Comparison of ENCODE assay signal across 8 cellular contexts in genomic region chr1:154326546-154327465, GRCh38. TPM values are rescaled to one million over a fixed set of nuclear protein-coding genes. Genes with fewer than 3 reads are reported as not detected.
DNase-seq lines count a peak whose midpoint lies in the region; ATAC-seq, FAIRE-seq and TF ChIP-seq lines count a peak whose summit lies in the region.

No MANE protein-coding gene starts in this region.

- no peak for TF ChIP-seq EP300 in H1 (IDR thresholded peaks at IDR 0.05; ENCODE audit: borderline replicate concordance in 1 of 2, low read depth in 2 of 2, low read length in 2 of 2)

- POLR2A ChIA-PET in H1 (lab: Charles Lee; ENCODE audit: partially characterized antibody): interaction anchor here (0.9 to 2.9 kb wide), 7 partner anchors 8 to 224 kb away, joined by 3 to 11 read pairs (median 4); partner anchors contain the start of gene HAX1

- no peak overlapping the region for H2BK20ac ChIP-seq in H1 (ENCODE audit: low read length)

- DNase-seq in GM12865 (ENCODE audit: low read depth) (no peak), Peyer's patch (peak in 1 of 3 donors; percentile 64), H1 (ENCODE audit: low read depth in 1 of 2, low spot score in 2 of 2) (no peak), natural killer cell (no peak), GM19240 (ENCODE audit: insufficient read length, low spot score) (no peak), HuH-7 (ENCODE audit: low spot score) (no peak), left colon (no peak)

- peak overlapping the region; percentile 19 for H2BK5ac ChIP-seq in H1 (ENCODE audit: low read depth, low read length)

- H2AFZ ChIP-seq in H1 (ENCODE audit: low read length): no peak overlapping the region

- no peak for TF ChIP-seq RAD21 in H1 (IDR thresholded peaks at IDR 0.05 in 1 of 2, conservative IDR thresholded peaks at IDR 0.05 in 1 of 2; ENCODE audit: low read depth in 2 of 2, low read length in 2 of 2)

- H3K36me3 ChIP-seq in Peyer's patch (peaks cover 0 to 12% (median 0%) of the 10 kb centered on the region in 3 donors), H1 (ENCODE audit: control insufficient read depth in 2 of 4, insufficient read depth in 4 of 4, low read length in 3 of 4) (peaks cover 6 to 16% (median 10%) of the 10 kb centered on the region in 4 experiments; a peak in 6 of 8 replicates)

- H3K27me3 Mint-ChIP-seq in natural killer cell (ENCODE audit: low read depth in 2 of 2): peaks cover 0 to 4% of the 10 kb centered on the region in 2 donors

- H2BK15ac ChIP-seq in H1 (ENCODE audit: low read length): peak overlapping the region; percentile 65

- peak overlapping the region; percentile 86 to 88 for H3K4me2 ChIP-seq in H1 (ENCODE audit: insufficient read depth in 1 of 2, low read depth in 2 of 2, low read length in 2 of 2)

- no peak for ATAC-seq in natural killer cell
- ATAC-seq in HG03025 (IDR thresholded peaks at IDR 0.05; ENCODE audit: low FRiP score, unreplicated experiment): no peak
- no peak for ATAC-seq in left colon

- H2BK120ac ChIP-seq in H1 (replicated peaks; ENCODE audit: low read depth, low read length): no peak overlapping the region

- H2BK12ac ChIP-seq in H1 (ENCODE audit: low read depth, low read length): 0 out of 2 replicates have a peak overlapping the region, but pooled peaks have one; percentile 35

- 74% methylated on average over 5 of the region's 6 CpGs; no CpG with 5 or more reads in 1 of the 2 experiments for WGBS in H1 (ENCODE audit: extremely low coverage in 1 of 2, insufficient coverage in 1 of 2, insufficient read length in 1 of 2, insufficient replicate concordance in 2 of 2, low coverage in 1 of 2, low lambda C conversion rate in 2 of 2, missing lambda C conversion rate in 1 of 2), 2 experiments

- no peak overlapping the region for H4K5ac ChIP-seq in H1 (ENCODE audit: insufficient read length, low read depth, low read length)

- no peak overlapping the region for H3K14ac ChIP-seq in H1 (ENCODE audit: insufficient read length)

- H3K4me1 ChIP-seq in Peyer's patch: peaks cover 6 to 29% (median 22%) of the 10 kb centered on the region in 4 donors
- peaks cover 23 to 25% (median 24%) of the 10 kb centered on the region in 4 experiments for H3K4me1 ChIP-seq in H1 (replicated peaks in 1 of 4; ENCODE audit: control insufficient read depth in 3 of 4, insufficient read depth in 4 of 4, low read length in 3 of 4)

- CTCF ChIA-PET in H1 (lab: Charles Lee; ENCODE audit: partially characterized antibody): interaction anchor here (0.8 to 21.7 kb wide), 21 partner anchors 12 to 153 kb away, joined by 3 to 507 read pairs (median 4); partner anchors contain the start of gene HAX1

- peak overlapping the region; percentile 83 to 92 (median 88) for H3K27ac ChIP-seq in Peyer's patch
- peak overlapping the region; percentile 20; the same call in 1 of the 2 replicates for H3K27ac ChIP-seq in H1 (ENCODE audit: low read depth, low read length)

- no peak for TF ChIP-seq CTCF in GM12865 (IDR thresholded peaks at IDR 0.05; ENCODE audit: insufficient read depth, low read depth, low read length, missing control alignments)
- peak in 1 of 6 experiments; percentile 0 for TF ChIP-seq CTCF in Peyer's patch (IDR thresholded peaks at IDR 0.05)
- no peak for TF ChIP-seq CTCF in H1 (IDR thresholded peaks at IDR 0.05; ENCODE audit: control extremely low read depth in 1 of 3, insufficient read depth in 1 of 3, low read depth in 1 of 3, low read length in 3 of 3)
- TF ChIP-seq CTCF in natural killer cell (IDR thresholded peaks at IDR 0.05): peak; percentile 2

- peak overlapping the region; percentile 83 to 91 for H3K27ac Mint-ChIP-seq in natural killer cell

- peak overlapping the region in 3 of 4 experiments; percentile 54 to 58 (median 57); a peak in 4 of 7 replicates for H3K9ac ChIP-seq in H1 (replicated peaks in 1 of 4; ENCODE audit: extremely low read depth in 1 of 4, low read depth in 3 of 4, low read length in 3 of 4)

- H4K91ac ChIP-seq in H1 (replicated peaks; ENCODE audit: insufficient read length, low read length): no peak overlapping the region

- peaks cover 0 to 18% of the 10 kb centered on the region in 2 experiments; a peak in 2 of 4 replicates for H3K79me2 ChIP-seq in H1 (ENCODE audit: control insufficient read depth in 1 of 2, insufficient read depth in 2 of 2, low read length in 2 of 2)

- no peak overlapping the region for H4K8ac ChIP-seq in H1 (ENCODE audit: extremely low read depth, insufficient read depth, low read length)

- H2AK5ac ChIP-seq in H1 (ENCODE audit: low read depth, low read length): peak overlapping the region; percentile 87

- no peaks in the 10 kb centered on the region for H3K9me3 ChIP-seq in Peyer's patch
- H3K9me3 ChIP-seq in H1 (ENCODE audit: insufficient read depth in 2 of 2, low read depth in 1 of 2, low read length in 1 of 2): no peaks in the 10 kb centered on the region

- peaks cover 43 to 60% of the 10 kb centered on the region in 2 donors for H3K4me1 Mint-ChIP-seq in natural killer cell

- H3K4ac ChIP-seq in H1 (replicated peaks; ENCODE audit: insufficient read length, low read depth, low read length): no peak overlapping the region

- no peaks in the 10 kb centered on the region for H3K9me3 Mint-ChIP-seq in natural killer cell

- peak overlapping the region; percentile 74 for H3K4me3 ChIP-seq in GM12865 (ENCODE audit: low read depth, low read length)
- peak overlapping the region; percentile 54 to 91 (median 67) for H3K4me3 ChIP-seq in Peyer's patch
- peak overlapping the region; percentile 66 to 89 (median 78); a peak in 6 of 8 replicates for H3K4me3 ChIP-seq in H1 (ENCODE audit: extremely low read depth in 1 of 4, insufficient read depth in 2 of 4, low read depth in 3 of 4, low read length in 4 of 4)

- H3K18ac ChIP-seq in H1 (ENCODE audit: extremely low read depth, low read length): no peak overlapping the region

- H3K36me3 Mint-ChIP-seq in natural killer cell: peaks cover 3% of the 10 kb centered on the region

- peak overlapping the region; percentile 95 for H3K4me3 Mint-ChIP-seq in natural killer cell

- peaks cover 22% of the 10 kb centered on the region for H3K23me2 ChIP-seq in H1 (ENCODE audit: low read depth, low read length)

- H3K23ac ChIP-seq in H1 (ENCODE audit: insufficient read length): no peak overlapping the region

- intact Hi-C loops in natural killer cell (cut with micrococcal nuclease) (no loop called here), left colon (cut with DNase I, micrococcal nuclease) (no loop called here)

- H3K56ac ChIP-seq in H1 (replicated peaks; ENCODE audit: insufficient read length, low read depth, low read length): no peak overlapping the region

- FAIRE-seq in H1 (lab: Jason Lieb, UNC): no peak

- TF ChIP-seq POLR2A in Peyer's patch (IDR thresholded peaks at IDR 0.05) (no peak), H1 (IDR thresholded peaks at IDR 0.05; ENCODE audit: control extremely low read depth in 1 of 2, low read depth in 2 of 2, low read length in 2 of 2) (no peak)

- peaks cover 5 to 11% of the 10 kb centered on the region in 2 experiments for H4K20me1 ChIP-seq in H1 (replicated peaks in 1 of 2; ENCODE audit: control insufficient read depth in 1 of 2, insufficient read depth in 2 of 2, low read length in 2 of 2)

- H3K79me1 ChIP-seq in H1 (ENCODE audit: low read depth, low read length): peaks cover 10% of the 10 kb centered on the region; the same call in 1 of the 2 replicates

- H3K27me3 ChIP-seq in Peyer's patch (no peaks in the 10 kb centered on the region), H1 (replicated peaks in 1 of 4; ENCODE audit: control insufficient read depth in 3 of 4, extremely low read depth in 1 of 4, insufficient read depth in 3 of 4, low read length in 3 of 4) (no peaks in the 10 kb centered on the region)

TF ChIP-seq in H1, 55 proteins besides CTCF, POLR2A, EP300 and RAD21 (continues in another document):
- TF ChIP-seq CHD2 (IDR thresholded peaks at IDR 0.05; ENCODE audit: low read length) (no peak), KDM5A (IDR thresholded peaks at IDR 0.05; ENCODE audit: low read length) (no peak)

RNA-seq across cellular contexts. Expression of gene ATP8B2, which starts 1.5 kb away (rescaled TPM):
- total RNA-seq in Peyer's patch: 10 to 100 TPM; 18.6 to 56.9 (median 31.8) TPM
- total RNA-seq in H1 (2021; fragmentation: NEBNext Ultra II Directional; extraction: Animal tissue kit (Norgen Biotek cat#: 25700)): 59.3 and 61.4 TPM in 2 replicates
- polyA plus RNA-seq in H1 (2011; rRNA removed): 70.1 and 98.5 TPM in 2 replicates
- polyA plus RNA-seq in H1 (2011; cell fraction: cytosol; rRNA removed): 47.8 TPM
- 115 TPM for polyA plus RNA-seq in H1 (2011; cell fraction: nucleus; rRNA removed)
- 27.5 to 39.2 TPM (median 34.5 TPM) in 4 replicates for polyA plus RNA-seq in H1 (2012, experiment 1 of 2)
- 20.8 TPM for polyA plus RNA-seq in H1 (2012, experiment 2 of 2)
- 34.7 TPM for polyA plus RNA-seq in H1 (2013, experiment 1 of 2)
- 38.4 TPM for polyA plus RNA-seq in H1 (2013, experiment 2 of 2)
- polyA minus RNA-seq in H1 (2011; rRNA and poly(A)+ RNA removed): 58.6 and 67.6 TPM in 2 replicates
- 31.1 TPM for polyA minus RNA-seq in H1 (2011; cell fraction: cytosol; rRNA and poly(A)+ RNA removed)
- polyA minus RNA-seq in H1 (2011; cell fraction: nucleus; rRNA and poly(A)+ RNA removed): 46.9 TPM
- 10 to 100 TPM; 47.8 to 67.5 (median 59.3) TPM for total RNA-seq in natural killer cell
- total RNA-seq in left colon: 10 to 100 TPM in 1 of 2 donors, 1 to 10 TPM in 1; 4.5 to 11.9 TPM

RNA-seq across cellular contexts. Expression of gene AQP10, which starts 5.9 kb away (rescaled TPM):
- total RNA-seq in Peyer's patch: under 1 TPM in 1 of 4 donors, not detected in 3; 0.85 TPM
- total RNA-seq in H1 (2021; fragmentation: NEBNext Ultra II Directional; extraction: Animal tissue kit (Norgen Biotek cat#: 25700)): not detected in 2 replicates
- not detected in 2 replicates for polyA plus RNA-seq in H1 (2011; rRNA removed)
- polyA plus RNA-seq in H1 (2011; cell fraction: cytosol; rRNA removed): not detected
- polyA plus RNA-seq in H1 (2011; cell fraction: nucleus; rRNA removed): not detected
- not detected in 4 replicates for polyA plus RNA-seq in H1 (2012, experiment 1 of 2)
- not detected for polyA plus RNA-seq in H1 (2012, experiment 2 of 2)
- polyA plus RNA-seq in H1 (2013, experiment 1 of 2): not detected
- polyA plus RNA-seq in H1 (2013, experiment 2 of 2): not detected
- not detected in 2 replicates for polyA minus RNA-seq in H1 (2011; rRNA and poly(A)+ RNA removed)
- polyA minus RNA-seq in H1 (2011; cell fraction: cytosol; rRNA and poly(A)+ RNA removed): not detected
- polyA minus RNA-seq in H1 (2011; cell fraction: nucleus; rRNA and poly(A)+ RNA removed): not detected
- total RNA-seq in natural killer cell: under 1 TPM in 1 of 3 donors, not detected in 2; 0.82 TPM
- not detected for total RNA-seq in left colon

RNA-seq across cellular contexts. Expression of gene HAX1, which starts 54.4 kb away (rescaled TPM):
- 100 to 1,000 TPM in 1 of 4 donors, 10 to 100 TPM in 3; 71.8 to 125 (median 75.6) TPM for total RNA-seq in Peyer's patch
- total RNA-seq in H1 (2021; fragmentation: NEBNext Ultra II Directional; extraction: Animal tissue kit (Norgen Biotek cat#: 25700)): 73.7 and 82.2 TPM in 2 replicates
- polyA plus RNA-seq in H1 (2011; rRNA removed): 111 and 115 TPM in 2 replicates
- 125 TPM for polyA plus RNA-seq in H1 (2011; cell fraction: cytosol; rRNA removed)
- polyA plus RNA-seq in H1 (2011; cell fraction: nucleus; rRNA removed): 121 TPM
- polyA plus RNA-seq in H1 (2012, experiment 1 of 2): 91.0 to 107 TPM (median 105 TPM) in 4 replicates
- polyA plus RNA-seq in H1 (2012, experiment 2 of 2): 130 TPM
- polyA plus RNA-seq in H1 (2013, experiment 1 of 2): 76.6 TPM
- polyA plus RNA-seq in H1 (2013, experiment 2 of 2): 74.5 TPM
- 72.3 and 75.2 TPM in 2 replicates for polyA minus RNA-seq in H1 (2011; rRNA and poly(A)+ RNA removed)
- 32.4 TPM for polyA minus RNA-seq in H1 (2011; cell fraction: cytosol; rRNA and poly(A)+ RNA removed)
- polyA minus RNA-seq in H1 (2011; cell fraction: nucleus; rRNA and poly(A)+ RNA removed): 26.4 TPM
- 10 to 100 TPM; 36.5 to 52.8 (median 40.0) TPM for total RNA-seq in natural killer cell
- total RNA-seq in left colon: 10 to 100 TPM; 52.3 to 60.2 TPM
